ENCODE assay signal across 12 cellular contexts in genomic region chr4:101009471-101009870, GRCh38.
DNase-seq lines count a peak whose midpoint lies in the region; ATAC-seq and TF ChIP-seq lines count a peak whose summit lies in the region.
"Had no signal": no experiment of that assay in that cellular context is flagged by ENCODE, and none has a peak within 500 bp of the region (broad histone marks: within the 10 kb centered on the region; RNA-seq: fewer than 3 reads in every experiment).

No MANE protein-coding gene starts in this region.

- H3K4me3 ChIP-seq in BE2C (ENCODE audit: low read depth, low read length), result no peak overlapping the region

- no peaks in the 10 kb centered on the region for H3K36me3 ChIP-seq in BE2C

- H3K9me3 Mint-ChIP-seq in activated CD4-positive, alpha-beta memory T cell treated with anti-CD3 and anti-CD28 coated beads, Interleukin-2, amount 10 ng/mL, durations not matched to agents 7 days and 5 days, result peaks cover 4% of the 10 kb centered on the region
- peaks cover 8% of the 10 kb centered on the region for H3K9me3 Mint-ChIP-seq in activated CD4-positive, alpha-beta memory T cell treated with anti-CD3 and anti-CD28 coated beads for 36 hours
- H3K9me3 Mint-ChIP-seq in stimulated activated naive B cell treated with anti-CD40 and anti-IgM and Interleukin-4, amounts not matched to agents 10 μg/mL and 1 μg/mL and 100 μg/mL, for 72 hours, result peaks cover 0 to 3% of the 10 kb centered on the region in 2 donors

- no peaks in the 10 kb centered on the region for H3K27me3 Mint-ChIP-seq in activated CD4-positive, alpha-beta memory T cell treated with anti-CD3 and anti-CD28 coated beads, Interleukin-2, amount 10 ng/mL, durations not matched to agents 7 days and 5 days
- H3K27me3 Mint-ChIP-seq in activated CD4-positive, alpha-beta memory T cell treated with anti-CD3 and anti-CD28 coated beads for 36 hours, result no peaks in the 10 kb centered on the region
- H3K27me3 Mint-ChIP-seq in stimulated activated naive B cell treated with anti-CD40 and anti-IgM and Interleukin-4, amounts not matched to agents 10 μg/mL and 1 μg/mL and 100 μg/mL, for 72 hours, result no peaks in the 10 kb centered on the region

- CTCF ChIA-PET in activated CD4-positive, alpha-beta memory T cell treated with anti-CD3 and anti-CD28 coated beads, Interleukin-2, amount 10 ng/mL, durations not matched to agents 7 days and 5 days (lab: Charles Lee), result interaction anchor here (1.7 kb wide), 1 partner anchor 10 kb away, joined by 4 read pairs; no protein-coding TSS in a partner anchor
- CTCF ChIA-PET in activated CD4-positive, alpha-beta memory T cell treated with anti-CD3 and anti-CD28 coated beads for 36 hours (lab: Charles Lee), result no interaction called here

- ATAC-seq in GM21825 (IDR thresholded peaks at IDR 0.05; ENCODE audit: unreplicated experiment), result peak; percentile 62
- ATAC-seq in HG03432 (IDR thresholded peaks at IDR 0.05; ENCODE audit: unreplicated experiment), result peak; percentile 65
- ATAC-seq in stimulated activated naive B cell treated with anti-CD40 and anti-IgM and Interleukin-4, amounts not matched to agents 10 μg/mL and 1 μg/mL and 100 μg/mL, for 72 hours (replicated peaks), result no peak

- no peak for TF ChIP-seq CTCF in BE2C (IDR thresholded peaks at IDR 0.05; ENCODE audit: low read depth, low read length)

- H3K4me3 Mint-ChIP-seq in activated CD4-positive, alpha-beta memory T cell treated with anti-CD3 and anti-CD28 coated beads, Interleukin-2, amount 10 ng/mL, durations not matched to agents 7 days and 5 days, result no peak overlapping the region
- no peak overlapping the region for H3K4me3 Mint-ChIP-seq in activated CD4-positive, alpha-beta memory T cell treated with anti-CD3 and anti-CD28 coated beads for 36 hours
- no peak overlapping the region for H3K4me3 Mint-ChIP-seq in stimulated activated naive B cell treated with anti-CD40 and anti-IgM and Interleukin-4, amounts not matched to agents 10 μg/mL and 1 μg/mL and 100 μg/mL, for 72 hours

- no peaks in the 10 kb centered on the region for H3K9me3 ChIP-seq in BE2C

- intact Hi-C loops in activated CD4-positive, alpha-beta memory T cell treated with anti-CD3 and anti-CD28 coated beads for 36 hours (cut with micrococcal nuclease), result no loop called here

- POLR2A ChIA-PET in activated CD4-positive, alpha-beta memory T cell treated with anti-CD3 and anti-CD28 coated beads, Interleukin-2, amount 10 ng/mL, durations not matched to agents 7 days and 5 days (lab: Charles Lee), result interaction anchor here (3.0 kb wide), 1 partner anchor 11 kb away, joined by 17 read pairs; no protein-coding TSS in a partner anchor
- POLR2A ChIA-PET in activated CD4-positive, alpha-beta memory T cell treated with anti-CD3 and anti-CD28 coated beads for 36 hours (lab: Charles Lee), result no interaction called here

- H3K27me3 ChIP-seq in BE2C, result no peaks in the 10 kb centered on the region

- no peak for DNase-seq in activated CD4-positive, alpha-beta memory T cell treated with anti-CD3 and anti-CD28 coated beads, Interleukin-2, amount 10 ng/mL, durations not matched to agents 7 days and 5 days
- DNase-seq in activated CD4-positive, alpha-beta memory T cell treated with anti-CD3 and anti-CD28 coated beads for 36 hours, result no peak
- no peak for DNase-seq in stimulated activated naive B cell treated with anti-CD40 and anti-IgM and Interleukin-4, amounts not matched to agents 10 μg/mL and 1 μg/mL and 100 μg/mL, for 72 hours
- DNase-seq in BE2C, result no peak
- DNase-seq in NCI-H1694 (lab: John Stamatoyannopoulos, UW), result no peak
- DNase-seq in Kasumi-1 (lab: John Stamatoyannopoulos, UW), result no peak
- DNase-seq: activated T-cell treated with anti-CD3 and anti-CD28 coated beads for 4 hours, dermis blood vessel endothelial cell, NCI-H226, posterior cingulate gyrus had no signal

- H3K36me3 Mint-ChIP-seq in activated CD4-positive, alpha-beta memory T cell treated with anti-CD3 and anti-CD28 coated beads, Interleukin-2, amount 10 ng/mL, durations not matched to agents 7 days and 5 days (ENCODE audit: low read depth), result peaks cover 3% of the 10 kb centered on the region
- H3K36me3 Mint-ChIP-seq in activated CD4-positive, alpha-beta memory T cell treated with anti-CD3 and anti-CD28 coated beads for 36 hours, result no peaks in the 10 kb centered on the region
- peaks cover 0 to 1% of the 10 kb centered on the region in 2 donors for H3K36me3 Mint-ChIP-seq in stimulated activated naive B cell treated with anti-CD40 and anti-IgM and Interleukin-4, amounts not matched to agents 10 μg/mL and 1 μg/mL and 100 μg/mL, for 72 hours

- no peaks in the 10 kb centered on the region for H3K4me1 ChIP-seq in BE2C

- H3K27ac Mint-ChIP-seq in activated CD4-positive, alpha-beta memory T cell treated with anti-CD3 and anti-CD28 coated beads, Interleukin-2, amount 10 ng/mL, durations not matched to agents 7 days and 5 days, result peak overlapping the region; percentile 12
- no peak overlapping the region for H3K27ac Mint-ChIP-seq in activated CD4-positive, alpha-beta memory T cell treated with anti-CD3 and anti-CD28 coated beads for 36 hours
- peak overlapping the region; percentile 42 for H3K27ac Mint-ChIP-seq in stimulated activated naive B cell treated with anti-CD40 and anti-IgM and Interleukin-4, amounts not matched to agents 10 μg/mL and 1 μg/mL and 100 μg/mL, for 72 hours

- peaks cover 30% of the 10 kb centered on the region for H3K4me1 Mint-ChIP-seq in activated CD4-positive, alpha-beta memory T cell treated with anti-CD3 and anti-CD28 coated beads, Interleukin-2, amount 10 ng/mL, durations not matched to agents 7 days and 5 days
- H3K4me1 Mint-ChIP-seq in activated CD4-positive, alpha-beta memory T cell treated with anti-CD3 and anti-CD28 coated beads for 36 hours (ENCODE audit: low read depth), result peaks cover 12% of the 10 kb centered on the region
- peaks cover 4 to 23% of the 10 kb centered on the region in 2 donors for H3K4me1 Mint-ChIP-seq in stimulated activated naive B cell treated with anti-CD40 and anti-IgM and Interleukin-4, amounts not matched to agents 10 μg/mL and 1 μg/mL and 100 μg/mL, for 72 hours

Comparison
In these comparisons a context has a peak if more than half of its experiments do, and no peak if none do; other contexts are left out.
1. ATAC-seq: peak in GM21825 (single experiment) and HG03432 (single experiment); none in stimulated activated naive B cell treated with anti-CD40 and anti-IgM and Interleukin-4, amounts not matched to agents 10 μg/mL and 1 μg/mL and 100 μg/mL, for 72 hours (0 of 2).